Comparison of ENCODE assay signal across 8 cellular contexts in the genomic region with DNA sequence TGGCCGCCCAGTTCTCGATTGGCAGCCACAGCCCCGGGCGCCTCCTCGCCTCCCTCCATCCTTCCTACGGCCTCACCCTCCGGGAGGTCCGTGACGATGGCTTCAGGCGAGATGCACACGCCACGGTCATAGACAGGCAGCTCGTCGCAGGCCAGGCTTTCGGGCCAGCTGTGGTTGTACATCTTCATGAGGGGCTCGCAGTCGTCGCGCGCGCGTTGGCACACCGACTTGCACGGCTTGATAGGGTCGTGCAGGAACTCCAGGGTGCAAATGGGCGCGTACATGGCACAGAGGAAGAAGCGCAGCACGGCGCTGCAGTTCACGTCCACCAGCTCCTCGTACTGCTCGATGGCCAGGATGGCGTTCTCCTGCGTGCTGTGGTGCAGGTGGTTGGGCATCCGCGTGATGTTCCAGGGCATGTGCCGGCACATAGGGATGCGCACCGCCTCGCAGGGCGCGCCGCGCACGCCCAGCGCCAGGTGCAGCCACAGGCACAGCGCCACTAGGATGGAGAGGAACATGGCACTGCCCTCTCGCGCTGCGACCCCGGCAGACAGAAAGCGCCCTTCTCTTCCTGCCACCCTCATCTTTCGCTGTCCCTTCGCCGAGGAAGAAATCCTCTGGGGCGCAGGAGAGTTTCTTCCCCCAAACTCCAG. TPM values are rescaled to one million over a fixed set of nuclear protein-coding genes. Genes with fewer than 3 reads are reported as not detected.
DNase-seq lines count a peak whose midpoint lies in the region; ATAC-seq, FAIRE-seq and TF ChIP-seq lines count a peak whose summit lies in the region.

No MANE protein-coding gene starts in this region.

- 0 out of 2 replicates have a peak overlapping the region, but pooled peaks have one; percentile 0 for H2AFZ ChIP-seq in GM23248

- no peaks in the 10 kb centered on the region for H4K20me1 ChIP-seq in GM23248 (ENCODE audit: insufficient read depth)

- ATAC-seq in psoas muscle = peak in 1 of 4 donors; percentile 20
- ATAC-seq in GM21423 (IDR thresholded peaks at IDR 0.05; ENCODE audit: unreplicated experiment) = no peak
- no peak for ATAC-seq in HG02588 (IDR thresholded peaks at IDR 0.05; ENCODE audit: unreplicated experiment)

- H3K27ac ChIP-seq in GM23248 (no peak overlapping the region), SK-N-MC (no peak overlapping the region), psoas muscle (peak overlapping the region; percentile 20)

- H3K79me2 ChIP-seq in GM23248 (ENCODE audit: insufficient read depth) = no peaks in the 10 kb centered on the region

- H3K9me3 ChIP-seq in GM23248 (ENCODE audit: low read depth) (no peaks in the 10 kb centered on the region), SK-N-MC (ENCODE audit: low read depth, low read length) (no peaks in the 10 kb centered on the region), psoas muscle (no peaks in the 10 kb centered on the region)

- H3F3A ChIP-seq in GM23248 (ENCODE audit: insufficient read depth) = no peaks in the 10 kb centered on the region

- no peaks in the 10 kb centered on the region for H3K9me2 ChIP-seq in GM23248 (ENCODE audit: insufficient read depth)

- no peak for DNase-seq in GM23248
- DNase-seq in SK-N-MC (ENCODE audit: low read depth, low spot score) = no peak
- DNase-seq in globus pallidus (ENCODE audit: low spot score) = peak; percentile 21
- peak; percentile 29 to 53 for DNase-seq in psoas muscle
- no peak for DNase-seq in H54 (ENCODE audit: insufficient read length, low spot score)
- no peak for DNase-seq in NCI-H2029 (lab: John Stamatoyannopoulos, UW)

- 2 to 4% methylated on average over 48 to 53 of the region's 57 CpGs for WGBS in GM23248 (ENCODE audit: low coverage in 1 of 2, low lambda C conversion rate in 2 of 2, missing lambda C conversion rate in 2 of 2), 2 experiments
- WGBS in psoas muscle, 3 donors = 0 to 3% (median 1%) methylated on average over 57 of the region's 57 CpGs

- in situ Hi-C loops in GM23248 (cut with MboI) = loop anchor here (25.0 kb wide), 1 partner anchor 421 kb away; no protein-coding TSS in a partner anchor

- TF ChIP-seq POLR2A in H54 (IDR thresholded peaks at IDR 0.05; ENCODE audit: low read depth, low read length) = no peak

- H3K4me3 ChIP-seq in GM23248 (peak overlapping the region; percentile 10; the same call in 1 of the 2 replicates), SK-N-MC (peak overlapping the region; percentile 69), psoas muscle (peak overlapping the region; percentile 64)

- TF ChIP-seq CTCF in psoas muscle (IDR thresholded peaks at IDR 0.05) = no peak

- no peaks in the 10 kb centered on the region for H3K36me3 ChIP-seq in GM23248 (ENCODE audit: low read depth)
- H3K36me3 ChIP-seq in SK-N-MC (ENCODE audit: insufficient read depth, low read length) = no peaks in the 10 kb centered on the region
- no peaks in the 10 kb centered on the region for H3K36me3 ChIP-seq in psoas muscle (ENCODE audit: insufficient read depth in 1 of 2, low read depth in 1 of 2)

- H3K4me2 ChIP-seq in GM23248 (ENCODE audit: unreplicated experiment) = peak overlapping the region; percentile 47

- H3K9ac ChIP-seq in GM23248 (no peak overlapping the region), SK-N-MC (ENCODE audit: insufficient read length) (no peak overlapping the region)

- H3K4me1 ChIP-seq in GM23248 (ENCODE audit: insufficient read depth) (no peaks in the 10 kb centered on the region), psoas muscle (no peaks in the 10 kb centered on the region)

- FAIRE-seq in H54 (lab: Jason Lieb, UNC) = no peak

- intact Hi-C loops in psoas muscle (cut with DNase I) = loop anchor here (5.0 to 10.0 kb wide), 4 partner anchors 89 to 306 kb away; a partner anchor contains a TSS

- H3K27me3 ChIP-seq in GM23248 (replicated peaks; ENCODE audit: insufficient read depth) (peaks cover 32% of the 10 kb centered on the region), psoas muscle (ENCODE audit: insufficient read depth in 3 of 3, low read length in 2 of 3) (peaks cover 0 to 5% (median 0%) of the 10 kb centered on the region in 3 donors)

RNA-seq across cellular contexts. Expression of a gene that starts 0.5 kb away (rescaled TPM):
- 0.13 and 0.32 TPM in 2 replicates for total RNA-seq in GM23248 (2014; rRNA removed; shearing (Covaris generic))
- 0.21 and 0.72 TPM in 2 replicates for polyA plus RNA-seq in GM23248 (2016; fragmentation: Nextera tagmentation; extraction: Ambion mirVana)
- total RNA-seq in psoas muscle = 1 to 10 TPM in 2 of 4 donors, under 1 TPM in 2; 0.36 to 2.0 (median 1.1) TPM
- polyA plus RNA-seq in psoas muscle = under 1 TPM; 0.38 to 0.42 (median 0.41) TPM

RNA-seq across cellular contexts. Expression of a gene that starts 4.3 kb away (rescaled TPM):
- total RNA-seq in GM23248 (2014; rRNA removed; shearing (Covaris generic)) = 1.5 and 5.2 TPM in 2 replicates
- 2.0 and 2.5 TPM in 2 replicates for polyA plus RNA-seq in GM23248 (2016; fragmentation: Nextera tagmentation; extraction: Ambion mirVana)
- total RNA-seq in psoas muscle = 10 to 100 TPM; 46.9 to 83.1 (median 52.5) TPM
- 10 to 100 TPM; 16.9 to 67.0 (median 18.8) TPM for polyA plus RNA-seq in psoas muscle

Comparison
In these comparisons a context has a peak if more than half of its experiments do, and no peak if none do; other contexts are left out.
1. DNase-seq: peak in globus pallidus (single experiment) and psoas muscle (2 of 2); none in GM23248 (single experiment), SK-N-MC (single experiment), H54 (single experiment) and NCI-H2029 (single experiment).
2. H3K4me3 ChIP-seq: peak in every context shown above with its lines; median percentile 69 in SK-N-MC; 64 in psoas muscle; 10 in GM23248.